8 cellular contexts compared by ENCODE assay signal in genomic region chr6:127069659-127070279, GRCh38. TPM values are rescaled to one million over a fixed set of nuclear protein-coding genes. Genes with fewer than 3 reads are reported as not detected.
A peak's percentile ranks its signal among the peaks of the same experiment; 100 is the strongest.
DNase-seq lines count a peak whose midpoint lies in the region; ATAC-seq and TF ChIP-seq lines count a peak whose summit lies in the region.

No MANE protein-coding gene starts in this region.

- TF ChIP-seq CTCF in DND-41 (IDR thresholded peaks at IDR 0.05; ENCODE audit: borderline replicate concordance, extremely low read depth, low read length, poor library complexity, severe bottlenecking) (peak; percentile 50), neural crest cell (conservative IDR thresholded peaks at IDR 0.05) (peak; percentile 68)

- H3K9me2 ChIP-seq in Karpas-422 (replicated peaks; ENCODE audit: insufficient read depth, low read length), result no peaks in the 10 kb centered on the region

- no peak for DNase-seq in DND-41
- DNase-seq in Karpas-422, result peak; percentile 67
- peak; percentile 26 for DNase-seq in cerebellar cortex (ENCODE audit: low spot score)
- no peak for DNase-seq in neural crest cell (ENCODE audit: low read depth, low spot score)
- DNase-seq in UCSD-AML1 (lab: John Stamatoyannopoulos, UW; ENCODE audit: unreplicated experiment), result no peak
- no peak for DNase-seq in activated CD4-positive, alpha-beta T cell treated with anti-CD3 and anti-CD28 coated beads for 4 hours
- DNase-seq in activated naive CD4-positive, alpha-beta T cell treated with Interleukin-2 at 50 U/mL for 16 hours, result no peak

- no peaks in the 10 kb centered on the region for H3K4me1 Mint-ChIP-seq in neural crest cell

- H3K4me1 ChIP-seq in DND-41 (ENCODE audit: insufficient read depth, low read length) (no peaks in the 10 kb centered on the region), Karpas-422 (ENCODE audit: low read length) (no peaks in the 10 kb centered on the region)

- H3K9me3 ChIP-seq in DND-41 (ENCODE audit: insufficient read depth, low read length, severe bottlenecking) (no peaks in the 10 kb centered on the region), Karpas-422 (ENCODE audit: low read length) (no peaks in the 10 kb centered on the region)

- H3K27me3 Mint-ChIP-seq in neural crest cell (ENCODE audit: low read depth), result no peaks in the 10 kb centered on the region

- H3K79me2 ChIP-seq in DND-41 (ENCODE audit: insufficient read depth, low read length) (no peaks in the 10 kb centered on the region), Karpas-422 (ENCODE audit: low read length) (no peaks in the 10 kb centered on the region)

- H3K27ac ChIP-seq in DND-41 (ENCODE audit: low read length) (no peak overlapping the region), Karpas-422 (ENCODE audit: low read length) (no peak overlapping the region)

- H3K36me3 ChIP-seq in DND-41 (ENCODE audit: insufficient read depth, low read length), result no peaks in the 10 kb centered on the region
- H3K36me3 ChIP-seq in Karpas-422 (ENCODE audit: insufficient read depth, low read length), result no peaks in the 10 kb centered on the region

- H3K36me3 Mint-ChIP-seq in neural crest cell (ENCODE audit: low read depth), result no peaks in the 10 kb centered on the region

- no peak overlapping the region for H3K4me3 Mint-ChIP-seq in neural crest cell

- no peak overlapping the region for H3K27ac Mint-ChIP-seq in neural crest cell (ENCODE audit: unreplicated experiment)

- H3K9me3 Mint-ChIP-seq in neural crest cell, result no peaks in the 10 kb centered on the region

- no peak overlapping the region for H3K4me2 ChIP-seq in DND-41 (ENCODE audit: insufficient read depth, low read length)
- H3K4me2 ChIP-seq in Karpas-422 (ENCODE audit: low read depth, low read length, poor library complexity, severe bottlenecking), result no peak overlapping the region

- H3K27me3 ChIP-seq in DND-41 (ENCODE audit: insufficient read depth, low read length, poor library complexity), result no peaks in the 10 kb centered on the region
- no peaks in the 10 kb centered on the region for H3K27me3 ChIP-seq in Karpas-422 (ENCODE audit: low read length)

- no peak overlapping the region for H3K9ac ChIP-seq in DND-41 (ENCODE audit: low read depth, low read length)
- H3K9ac ChIP-seq in Karpas-422 (ENCODE audit: low read length), result no peak overlapping the region

- H3K4me3 ChIP-seq in DND-41 (ENCODE audit: low read depth in 1 of 2, low read length in 2 of 2) (no peak overlapping the region), Karpas-422 (ENCODE audit: low read length) (no peak overlapping the region)

- H4K20me1 ChIP-seq in DND-41 (ENCODE audit: insufficient read depth, low read length), result no peaks in the 10 kb centered on the region
- no peaks in the 10 kb centered on the region for H4K20me1 ChIP-seq in Karpas-422 (ENCODE audit: insufficient read depth, low read depth, low read length)

- no peak overlapping the region for H2AFZ ChIP-seq in DND-41 (ENCODE audit: low read depth, low read length)
- no peak overlapping the region for H2AFZ ChIP-seq in Karpas-422 (ENCODE audit: low read length)

- ATAC-seq in DND-41 (ENCODE audit: insufficient read depth, low read depth) (peak; percentile 57; the same call in 2 of the 3 replicates), GM21367 (IDR thresholded peaks at IDR 0.05; ENCODE audit: unreplicated experiment) (peak; percentile 87)

RNA-seq across cellular contexts. Expression of gene RSPO3, which starts 48.7 kb away (rescaled TPM):
- total RNA-seq in Karpas-422 (2014; rRNA removed; shearing (Covaris generic); ENCODE audit: low replicate concordance), result not detected in 2 replicates
- not detected in 2 replicates for total RNA-seq in neural crest cell

Comparison
In these comparisons a context has a peak if more than half of its experiments do, and no peak if none do; other contexts are left out.
1. DNase-seq: peak in Karpas-422 (single experiment) and cerebellar cortex (single experiment); none in DND-41 (single experiment), neural crest cell (single experiment), UCSD-AML1 (single experiment), activated CD4-positive, alpha-beta T cell treated with anti-CD3 and anti-CD28 coated beads for 4 hours (0 of 2) and activated naive CD4-positive, alpha-beta T cell treated with Interleukin-2 at 50 U/mL for 16 hours (single experiment).